Comparison of ENCODE assay signal across 10 cellular contexts in the genomic region with DNA sequence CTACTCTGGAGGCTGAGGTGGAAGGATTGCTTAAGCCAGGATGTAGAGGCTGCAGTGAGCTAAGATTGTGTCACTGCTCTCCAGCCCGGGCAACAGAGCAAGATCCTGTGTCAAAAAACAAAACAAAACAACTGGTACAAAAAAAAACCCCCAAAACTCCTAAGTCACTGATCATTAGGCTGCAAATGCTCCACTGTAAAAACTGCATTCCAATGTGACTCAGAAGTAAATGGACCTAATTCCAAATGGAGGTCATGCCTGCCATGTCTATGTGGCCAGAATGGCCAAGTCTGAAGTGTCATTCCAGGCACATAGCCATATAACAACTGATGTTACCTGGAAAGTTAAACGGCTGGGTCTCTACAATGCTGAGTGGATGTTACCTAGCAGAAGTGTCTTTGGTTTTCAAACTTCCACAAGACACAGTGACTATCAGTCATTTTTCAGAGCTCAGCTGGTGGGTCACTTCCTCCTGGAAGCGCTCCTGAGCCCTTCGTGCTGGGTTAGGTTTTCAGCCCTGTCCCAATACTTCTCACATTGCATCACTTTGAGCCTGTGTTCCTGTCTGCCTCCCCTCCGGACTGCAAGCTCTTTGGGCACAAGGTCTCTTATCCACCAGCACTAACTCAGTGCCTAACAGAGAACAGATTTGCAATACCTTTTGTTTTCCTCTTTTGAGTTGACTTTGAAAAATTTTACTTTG. TPM values are rescaled to one million over a fixed set of nuclear protein-coding genes. Genes with fewer than 3 reads are reported as not detected.
DNase-seq lines count a peak whose midpoint lies in the region; ATAC-seq and TF ChIP-seq lines count a peak whose summit lies in the region.
"Had no signal": no experiment of that assay in that cellular context is flagged by ENCODE, and none has a peak within 500 bp of the region (broad histone marks: within the 10 kb centered on the region; RNA-seq: fewer than 3 reads in every experiment).

No MANE protein-coding gene starts in this region.

- H2BK5ac ChIP-seq in mesenchymal stem cell (ENCODE audit: low read depth, low read length, poor library complexity, severe bottlenecking), result no peak overlapping the region

- H3K23ac ChIP-seq in mesenchymal stem cell (ENCODE audit: low read length in 2 of 2), result peak overlapping the region in 1 of 2 experiments; percentile 18

- no peak overlapping the region for H2AFZ ChIP-seq in mesenchymal stem cell (ENCODE audit: low read depth, low read length)

- TF ChIP-seq CTCF in coronary artery (IDR thresholded peaks at IDR 0.05) (no peak), upper lobe of left lung (IDR thresholded peaks at IDR 0.05) (no peak)

- H4K91ac ChIP-seq in mesenchymal stem cell (ENCODE audit: low read length), result peak overlapping the region; percentile 90

- no peak overlapping the region for H2BK120ac ChIP-seq in mesenchymal stem cell (ENCODE audit: low read depth, low read length)

- peak overlapping the region; percentile 40 for H3K4me3 ChIP-seq in coronary artery
- peak overlapping the region in 1 of 2 experiments; percentile 2 for H3K4me3 ChIP-seq in mesenchymal stem cell (ENCODE audit: insufficient read depth in 1 of 2, low read depth in 1 of 2, low read length in 2 of 2)
- no peak overlapping the region for H3K4me3 ChIP-seq in upper lobe of left lung
- no peak overlapping the region for H3K4me3 ChIP-seq in SJCRH30
- H3K4me3 ChIP-seq: cardiac muscle cell had no signal

- no peak for TF ChIP-seq POLR2A in upper lobe of left lung (IDR thresholded peaks at IDR 0.05)

- H2AK5ac ChIP-seq in mesenchymal stem cell (ENCODE audit: low read length, severe bottlenecking), result peak overlapping the region; percentile 97

- peak overlapping the region; percentile 48 to 58 for H3K18ac ChIP-seq in mesenchymal stem cell (ENCODE audit: low read depth in 1 of 2, low read length in 2 of 2)

- no peak for TF ChIP-seq EP300 in upper lobe of left lung (IDR thresholded peaks at IDR 0.05)

- H3K4me1 ChIP-seq in mesenchymal stem cell (ENCODE audit: control insufficient read depth, insufficient read depth, low read depth, low read length) (peaks cover 15% of the 10 kb centered on the region), upper lobe of left lung (peaks cover 28 to 54% (median 32%) of the 10 kb centered on the region in 4 donors), SJCRH30 (peaks cover 7% of the 10 kb centered on the region; the same call in 1 of the 2 replicates)

- ATAC-seq in upper lobe of left lung (ENCODE audit: low FRiP score in 2 of 2) (no peak), HG02870 (IDR thresholded peaks at IDR 0.05; ENCODE audit: unreplicated experiment) (no peak)
- ATAC-seq: esophagus mucosa had no signal

- no peak overlapping the region for H2BK15ac ChIP-seq in mesenchymal stem cell (ENCODE audit: low read depth, poor library complexity, severe bottlenecking)

- H3K9me3 ChIP-seq in mesenchymal stem cell (ENCODE audit: control insufficient read depth, low read length) (no peaks in the 10 kb centered on the region), upper lobe of left lung (no peaks in the 10 kb centered on the region), SJCRH30 (replicated peaks) (no peaks in the 10 kb centered on the region)

- peak overlapping the region in 1 of 2 experiments; percentile 29 for H3K4ac ChIP-seq in mesenchymal stem cell (ENCODE audit: low read depth in 1 of 2, low read length in 2 of 2)

- H3K4me2 ChIP-seq in mesenchymal stem cell (ENCODE audit: low read length, poor library complexity, severe bottlenecking), result no peak overlapping the region

- peaks cover 14 to 81% of the 10 kb centered on the region in 2 experiments for H3K36me3 ChIP-seq in mesenchymal stem cell (ENCODE audit: control insufficient read depth in 1 of 2, insufficient read depth in 2 of 2, low read depth in 1 of 2, low read length in 2 of 2)
- H3K36me3 ChIP-seq in upper lobe of left lung, result no peaks in the 10 kb centered on the region
- peaks cover 13% of the 10 kb centered on the region for H3K36me3 ChIP-seq in SJCRH30
- H3K36me3 ChIP-seq: cardiac muscle cell had no signal

- H3K27me3 ChIP-seq in mesenchymal stem cell (ENCODE audit: control insufficient read depth in 1 of 2, insufficient read depth in 1 of 2, low read length in 2 of 2) (no peaks in the 10 kb centered on the region), upper lobe of left lung (no peaks in the 10 kb centered on the region), SJCRH30 (no peaks in the 10 kb centered on the region)
- H3K27me3 ChIP-seq: cardiac muscle cell had no signal

- H3K27ac ChIP-seq in coronary artery (peak overlapping the region; percentile 80 to 94), mesenchymal stem cell (ENCODE audit: low read length, poor library complexity, severe bottlenecking) (peak overlapping the region; percentile 91), upper lobe of left lung (peak overlapping the region in 3 of 4 donors; percentile 38 to 74 (median 51)), SJCRH30 (no peak overlapping the region)

- H3K14ac ChIP-seq in mesenchymal stem cell (ENCODE audit: low read length in 2 of 2), result no peak overlapping the region

- H3K9ac ChIP-seq in mesenchymal stem cell (ENCODE audit: low read length), result no peak overlapping the region

- WGBS in mesenchymal stem cell, result 71% methylated on average over 5 of the region's 5 CpGs
- 60 to 69% methylated on average over 5 of the region's 5 CpGs for WGBS in upper lobe of left lung, 2 donors

- peak; percentile 51 for DNase-seq in NOMO-1 treated with dmso at 0.1 percent for 144 hours (lab: John Stamatoyannopoulos, UW; ENCODE audit: unreplicated experiment)
- DNase-seq in coronary artery (ENCODE audit: low spot score), result peak; percentile 70
- peak; percentile 69 for DNase-seq in mesenchymal stem cell
- no peak for DNase-seq in upper lobe of left lung
- no peak for DNase-seq in SHP77 treated with DMSO at 0.1 percent for 48 hours (lab: John Stamatoyannopoulos, UW)
- no peak for DNase-seq in SJCRH30
- DNase-seq: COR-L47 had no signal

- no peaks in the 10 kb centered on the region for H3K79me1 ChIP-seq in mesenchymal stem cell (replicated peaks; ENCODE audit: low read length, poor library complexity, severe bottlenecking)

- peak overlapping the region; percentile 34 to 90 for H2BK12ac ChIP-seq in mesenchymal stem cell (ENCODE audit: low read length in 2 of 2)

- peak overlapping the region; percentile 75 for H4K8ac ChIP-seq in mesenchymal stem cell (ENCODE audit: low read length)

RNA-seq across cellular contexts. Expression of a gene that starts 10.6 kb away (rescaled TPM):
- 544 TPM for polyA plus RNA-seq in mesenchymal stem cell (2013, experiment 1 of 2)
- polyA plus RNA-seq in mesenchymal stem cell (2013, experiment 2 of 2), result 562 TPM
- 100 to 1,000 TPM in 3 of 6 donors, 10 to 100 TPM in 3; 35.6 to 480 (median 120) TPM for total RNA-seq in upper lobe of left lung
- 148 and 164 TPM in 2 replicates for total RNA-seq in SJCRH30 (2014; rRNA removed; shearing (Covaris generic))

Comparison
In these comparisons a context has a peak if more than half of its experiments do, and no peak if none do; other contexts are left out.
1. DNase-seq: peak in NOMO-1 treated with dmso at 0.1 percent for 144 hours (single experiment), coronary artery (single experiment) and mesenchymal stem cell (single experiment); none in upper lobe of left lung (0 of 2), SHP77 treated with DMSO at 0.1 percent for 48 hours (single experiment) and SJCRH30 (0 of 2).